In the genomic region with DNA sequence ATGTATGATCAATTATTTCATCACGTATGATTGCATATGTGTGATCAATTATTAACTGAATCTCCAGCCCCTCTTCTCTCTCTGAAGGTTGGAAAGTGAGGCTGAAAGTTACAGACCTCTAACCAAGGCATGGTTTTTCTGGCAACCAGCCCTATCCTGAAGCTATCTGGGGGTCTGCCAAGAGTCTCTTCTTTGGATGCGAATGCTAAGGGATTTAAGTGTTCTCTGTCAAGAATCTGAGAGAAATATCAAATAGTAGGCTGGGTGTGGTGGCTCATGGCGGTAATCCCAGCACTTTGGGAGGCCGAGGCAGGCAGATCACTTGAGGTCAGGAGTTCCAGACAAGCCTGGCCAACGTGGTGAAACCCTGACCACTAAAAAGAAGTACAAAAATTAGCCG, we compare ENCODE assay signal across 15 cellular contexts. TPM values are rescaled to one million over a fixed set of nuclear protein-coding genes. Genes with fewer than 3 reads are reported as not detected.
DNase-seq lines count a peak whose midpoint lies in the region; ATAC-seq and TF ChIP-seq lines count a peak whose summit lies in the region.
"Had no signal": no experiment of that assay in that cellular context is flagged by ENCODE, and none has a peak within 500 bp of the region (broad histone marks: within the 10 kb centered on the region; RNA-seq: fewer than 3 reads in every experiment).

No MANE protein-coding gene starts in this region.

- no peaks in the 10 kb centered on the region for H3K27me3 Mint-ChIP-seq in central memory CD8-positive, alpha-beta T cell
- H3K27me3 Mint-ChIP-seq: activated CD4-positive, alpha-beta memory T cell treated with anti-CD3 and anti-CD28 coated beads for 36 hours had no signal

- H3K4me1 ChIP-seq in A673 (ENCODE audit: insufficient read depth, low read length, poor library complexity, severe bottlenecking), result peaks cover 12% of the 10 kb centered on the region
- peaks cover 10% of the 10 kb centered on the region for H3K4me1 ChIP-seq in right cardiac atrium (ENCODE audit: control insufficient read depth, insufficient read depth, low read length)
- H3K4me1 ChIP-seq in SJCRH30, result no peaks in the 10 kb centered on the region
- H3K4me1 ChIP-seq: uterus had no signal

- H3K4me3 ChIP-seq in A673 (ENCODE audit: low read depth, low read length, poor library complexity, severe bottlenecking) (no peak overlapping the region), right cardiac atrium (ENCODE audit: low read length) (no peak overlapping the region), SJCRH30 (no peak overlapping the region)
- H3K4me3 ChIP-seq: GM23338, uterus had no signal

- intact Hi-C loops in A673 (cut with micrococcal nuclease; ENCODE audit: unreplicated experiment), result no loop called here
- intact Hi-C loops in right cardiac atrium (cut with DNase I), result loop anchor here in 3 of 4 donors (10.0 kb wide), 2 partner anchors 46 to 136 kb away; partner anchors contain the start of gene ZBTB47 (in 2 of the 3)

- no TSS peak for BruUV-seq in A673 (replicated peaks; lab: Mats Ljungman, UMichigan)

- H3K4me1 Mint-ChIP-seq in central memory CD8-positive, alpha-beta T cell, result peaks cover 73% of the 10 kb centered on the region

- H3K9me3 ChIP-seq in A673 (ENCODE audit: low read depth, low read length, poor library complexity, severe bottlenecking), result no peaks in the 10 kb centered on the region
- H3K9me3 ChIP-seq in right cardiac atrium (ENCODE audit: control insufficient read depth, low read length), result no peaks in the 10 kb centered on the region
- H3K9me3 ChIP-seq in SJCRH30 (replicated peaks), result no peaks in the 10 kb centered on the region
- H3K9me3 ChIP-seq: uterus had no signal

- H3K36me3 ChIP-seq in A673 (ENCODE audit: insufficient read depth, low read length, poor library complexity, severe bottlenecking) (no peaks in the 10 kb centered on the region), SJCRH30 (peaks cover 2% of the 10 kb centered on the region)
- H3K36me3 ChIP-seq: uterus had no signal

- H3K27ac Mint-ChIP-seq in central memory CD8-positive, alpha-beta T cell (ENCODE audit: low read depth), result peak overlapping the region; percentile 59
- H3K27ac Mint-ChIP-seq: GM23338 had no signal

- 35% methylated on average over 6 of the region's 6 CpGs for WGBS in right cardiac atrium

- peaks cover 33% of the 10 kb centered on the region for H3K36me3 Mint-ChIP-seq in central memory CD8-positive, alpha-beta T cell (ENCODE audit: insufficient read depth)

- H3K27ac ChIP-seq in A673 (ENCODE audit: low read depth, low read length, poor library complexity, severe bottlenecking), result no peak overlapping the region
- H3K27ac ChIP-seq in right cardiac atrium (ENCODE audit: low read length), result peak overlapping the region; percentile 37
- H3K27ac ChIP-seq in SJCRH30, result no peak overlapping the region
- H3K27ac ChIP-seq: parathyroid adenoma had no signal

- DNase-seq in A673 (ENCODE audit: low spot score), result peak; percentile 49
- peak; percentile 30 for DNase-seq in GM04504 (ENCODE audit: low read depth)
- DNase-seq in central memory CD8-positive, alpha-beta T cell (ENCODE audit: low spot score in 2 of 2), result no peak
- peak in 1 of 3 donors; percentile 40 for DNase-seq in right cardiac atrium
- no peak for DNase-seq in SJCRH30
- no peak for DNase-seq in DMS53 (lab: John Stamatoyannopoulos, UW)
- DNase-seq in NCI-H510A (lab: John Stamatoyannopoulos, UW), result no peak
- DNase-seq: activated CD4-positive, alpha-beta memory T cell treated with anti-CD3 and anti-CD28 coated beads for 36 hours; AML-193; KG1; mesenchymal stem cell had no signal

- H3K4me3 Mint-ChIP-seq in central memory CD8-positive, alpha-beta T cell, result no peak overlapping the region
- H3K4me3 Mint-ChIP-seq: activated CD4-positive, alpha-beta memory T cell treated with anti-CD3 and anti-CD28 coated beads for 36 hours; GM23338 had no signal

- no peak for ATAC-seq in central memory CD8-positive, alpha-beta T cell (replicated peaks; ENCODE audit: extremely low read depth, poor library complexity, severe bottlenecking)
- ATAC-seq in right cardiac atrium (no peak), HG02852 (IDR thresholded peaks at IDR 0.05; ENCODE audit: unreplicated experiment) (no peak)
- ATAC-seq: GM23338 had no signal

- no peaks in the 10 kb centered on the region for H3K27me3 ChIP-seq in A673 (replicated peaks; ENCODE audit: insufficient read depth, low read depth, low read length, poor library complexity)
- no peaks in the 10 kb centered on the region for H3K27me3 ChIP-seq in right cardiac atrium (ENCODE audit: control insufficient read depth, insufficient read depth)
- H3K27me3 ChIP-seq in SJCRH30, result no peaks in the 10 kb centered on the region
- H3K27me3 ChIP-seq: uterus had no signal

- POLR2A ChIA-PET in A673 (lab: Charles Lee; ENCODE audit: low non-redundant PET), result no interaction called here

- TF ChIP-seq CTCF in A673 (conservative IDR thresholded peaks at IDR 0.05; ENCODE audit: low read depth, low read length), result no peak

- CTCF ChIA-PET in A673 (lab: Charles Lee), result no interaction called here

- H3K9me3 Mint-ChIP-seq in central memory CD8-positive, alpha-beta T cell, result no peaks in the 10 kb centered on the region
- H3K9me3 Mint-ChIP-seq: GM23338 had no signal

RNA-seq across cellular contexts. Expression of gene NKTR, which starts 8.1 kb away (rescaled TPM):
- total RNA-seq in A673 (2021), result 44.8 and 53.1 TPM in 2 replicates
- 10 to 100 TPM; 27.7 to 35.8 (median 29.5) TPM for total RNA-seq in right cardiac atrium
- 22.6 TPM for polyA plus RNA-seq in right cardiac atrium
- 25.9 and 40.6 TPM in 2 replicates for total RNA-seq in SJCRH30 (2014; rRNA removed; shearing (Covaris generic))

RNA-seq across cellular contexts. Expression of gene SS18L2, which starts 17.9 kb away (rescaled TPM):
- total RNA-seq in A673 (2021), result 13.5 and 14.9 TPM in 2 replicates
- 10 to 100 TPM; 11.8 to 14.2 (median 13.5) TPM for total RNA-seq in right cardiac atrium
- 26.7 TPM for polyA plus RNA-seq in right cardiac atrium
- total RNA-seq in SJCRH30 (2014; rRNA removed; shearing (Covaris generic)), result 36.6 and 38.5 TPM in 2 replicates

RNA-seq across cellular contexts. Expression of gene SEC22C, which starts 26.8 kb away (rescaled TPM):
- total RNA-seq in A673 (2021) (28.9 and 29.5 TPM in 2 replicates), right cardiac atrium (10 to 100 TPM; 24.9 to 29.9 (median 28.4) TPM)
- 20.2 TPM for polyA plus RNA-seq in right cardiac atrium
- 24.8 and 27.2 TPM in 2 replicates for total RNA-seq in SJCRH30 (2014; rRNA removed; shearing (Covaris generic))

RNA-seq across cellular contexts. Expression of gene ZBTB47, which starts 44.9 kb away (rescaled TPM):
- total RNA-seq in A673 (2021), result 4.4 and 4.5 TPM in 2 replicates
- total RNA-seq in right cardiac atrium, result 100 to 1,000 TPM; 100 to 141 (median 118) TPM
- 99.5 TPM for polyA plus RNA-seq in right cardiac atrium
- total RNA-seq in SJCRH30 (2014; rRNA removed; shearing (Covaris generic)), result 3.5 and 4.0 TPM in 2 replicates

Comparison
In these comparisons a context has a peak if more than half of its experiments do, and no peak if none do; other contexts are left out.
1. DNase-seq: peak in A673 (single experiment) and GM04504 (single experiment); none in central memory CD8-positive, alpha-beta T cell (0 of 2), SJCRH30 (0 of 2), DMS53 (single experiment) and NCI-H510A (single experiment).